10 cellular contexts compared by ENCODE assay signal in genomic region chr12:15527201-15527782, GRCh38.
DNase-seq lines count a peak whose midpoint lies in the region; ATAC-seq and TF ChIP-seq lines count a peak whose summit lies in the region.
"Had no signal": no experiment of that assay in that cellular context is flagged by ENCODE, and none has a peak within 500 bp of the region (broad histone marks: within the 10 kb centered on the region; RNA-seq: fewer than 3 reads in every experiment).

No MANE protein-coding gene starts in this region.

- H3K4me1 ChIP-seq in Caco-2: no peaks in the 10 kb centered on the region
- no peaks in the 10 kb centered on the region for H3K4me1 ChIP-seq in right lobe of liver

- no TSS peak for BruUV-seq in Caco-2 (replicated peaks; lab: Mats Ljungman, UMichigan)

- POLR2A ChIA-PET in Caco-2 (lab: Charles Lee): no interaction called here

- H3K27me3 ChIP-seq in Caco-2 (replicated peaks; ENCODE audit: control insufficient read depth, insufficient read depth, low read length): no peaks in the 10 kb centered on the region; the same call in 1 of the 2 replicates
- H3K27me3 ChIP-seq in right lobe of liver: no peaks in the 10 kb centered on the region

- no peaks in the 10 kb centered on the region for H3K4me1 Mint-ChIP-seq in Caco-2 (ENCODE audit: low read depth, unreplicated experiment)

- WGBS in right lobe of liver (ENCODE audit: insufficient coverage, low coverage, low lambda C conversion rate, missing lambda C conversion rate): 18% methylated on average over 5 of the region's 5 CpGs

- no peak for TF ChIP-seq POLR2A in right lobe of liver (IDR thresholded peaks at IDR 0.05)

- CTCF ChIA-PET in Caco-2 (lab: Charles Lee): interaction anchor here (0.8 to 1.1 kb wide), 2 partner anchors 251 to 743 kb away, joined by 3 read pairs; no protein-coding TSS in a partner anchor

- intact Hi-C loops in Caco-2 (cut with micrococcal nuclease; ENCODE audit: unreplicated experiment) (loop anchor here (1.0 kb wide), 1 partner anchor 251 kb away; no protein-coding TSS in a partner anchor), right lobe of liver (cut with DNase I) (loop anchor here in 1 of 2 donors (10.0 kb wide), 1 partner anchor 252 kb away; no protein-coding TSS in a partner anchor)

- in situ Hi-C loops in KBM-7 (cut with MboI; ENCODE audit: low pct_unique_long_range_greater_than_20kb, low sequenced_read_pairs): no loop called here
- in situ Hi-C loops in astrocyte of the cerebellum (cut with HindIII; ENCODE audit: low sequenced_read_pairs): no loop called here

- H3K9me3 ChIP-seq in Caco-2: no peaks in the 10 kb centered on the region
- H3K9me3 ChIP-seq in right lobe of liver: no peaks in the 10 kb centered on the region

- peak in 1 of 2 experiments; percentile 38 for DNase-seq in Caco-2
- peak; percentile 65 for DNase-seq in KBM-7
- DNase-seq in astrocyte of the cerebellum (ENCODE audit: low read depth): peak; percentile 3
- DNase-seq in right lobe of liver: peak in 1 of 3 donors; percentile 25
- no peak for DNase-seq in NCI-H2029 (lab: John Stamatoyannopoulos, UW)
- DNase-seq: activated effector memory CD4-positive, alpha-beta T cell treated with anti-CD3 and anti-CD28 coated beads, Interleukin-2, amount 50 U/mL, for 16 hours; NCI-H1048 had no signal

- H3K4me3 Mint-ChIP-seq in Caco-2 (ENCODE audit: unreplicated experiment): no peak overlapping the region

- H3K36me3 Mint-ChIP-seq in Caco-2 (ENCODE audit: insufficient read depth, unreplicated experiment): no peaks in the 10 kb centered on the region

- TF ChIP-seq CTCF in Caco-2 (IDR thresholded peaks at IDR 0.05; ENCODE audit: insufficient read depth in 1 of 2, low read depth in 1 of 2, low read length in 1 of 2, severe bottlenecking in 1 of 2, unreplicated experiment in 1 of 2) (peak; percentile 32 to 52), astrocyte of the cerebellum (IDR thresholded peaks at IDR 0.05; ENCODE audit: low read depth, low read length, missing control alignments) (peak; percentile 18), right lobe of liver (IDR thresholded peaks at IDR 0.05) (peak in 3 of 4 donors; percentile 6 to 37 (median 20))

- H3K27ac Mint-ChIP-seq in Caco-2 (ENCODE audit: unreplicated experiment): no peak overlapping the region

- H3K9me3 Mint-ChIP-seq in Caco-2 (ENCODE audit: unreplicated experiment): no peaks in the 10 kb centered on the region

- H3K27ac ChIP-seq in right lobe of liver: no peak overlapping the region

- no peak overlapping the region for H3K4me3 ChIP-seq in Caco-2 (ENCODE audit: low read depth, low read length)
- no peak overlapping the region for H3K4me3 ChIP-seq in astrocyte of the cerebellum (ENCODE audit: low read depth, low read length)
- H3K4me3 ChIP-seq in right lobe of liver: no peak overlapping the region

- no peaks in the 10 kb centered on the region for H3K36me3 ChIP-seq in Caco-2 (ENCODE audit: control insufficient read depth, insufficient read depth, low read length)
- no peaks in the 10 kb centered on the region for H3K36me3 ChIP-seq in right lobe of liver

- ATAC-seq in right lobe of liver: peak; percentile 24 to 57 (median 40)
- ATAC-seq in activated CD4-positive, CD25-positive, alpha-beta regulatory T cell treated with anti-CD3 and anti-CD28 coated beads, Interleukin-2, amount 50 U/mL, for 24 hours: no peak
- no peak for ATAC-seq in HG02885 (IDR thresholded peaks at IDR 0.05; ENCODE audit: poor library complexity, unreplicated experiment)
- no peak for ATAC-seq in GM21825 (IDR thresholded peaks at IDR 0.05; ENCODE audit: unreplicated experiment)

- peaks cover 11% of the 10 kb centered on the region for H3K27me3 Mint-ChIP-seq in Caco-2 (ENCODE audit: insufficient read depth, unreplicated experiment)

Comparison
In these comparisons a context has a peak if more than half of its experiments do, and no peak if none do; other contexts are left out.
1. ATAC-seq: peak in right lobe of liver (4 of 4); none in activated CD4-positive, CD25-positive, alpha-beta regulatory T cell treated with anti-CD3 and anti-CD28 coated beads, Interleukin-2, amount 50 U/mL, for 24 hours (0 of 2), HG02885 (single experiment) and GM21825 (single experiment).
2. Peak in every context shown above with its lines, with median percentiles within 50 percentile points of each other: CTCF ChIP-seq.